8 cellular contexts compared by ENCODE assay signal in the genomic region with DNA sequence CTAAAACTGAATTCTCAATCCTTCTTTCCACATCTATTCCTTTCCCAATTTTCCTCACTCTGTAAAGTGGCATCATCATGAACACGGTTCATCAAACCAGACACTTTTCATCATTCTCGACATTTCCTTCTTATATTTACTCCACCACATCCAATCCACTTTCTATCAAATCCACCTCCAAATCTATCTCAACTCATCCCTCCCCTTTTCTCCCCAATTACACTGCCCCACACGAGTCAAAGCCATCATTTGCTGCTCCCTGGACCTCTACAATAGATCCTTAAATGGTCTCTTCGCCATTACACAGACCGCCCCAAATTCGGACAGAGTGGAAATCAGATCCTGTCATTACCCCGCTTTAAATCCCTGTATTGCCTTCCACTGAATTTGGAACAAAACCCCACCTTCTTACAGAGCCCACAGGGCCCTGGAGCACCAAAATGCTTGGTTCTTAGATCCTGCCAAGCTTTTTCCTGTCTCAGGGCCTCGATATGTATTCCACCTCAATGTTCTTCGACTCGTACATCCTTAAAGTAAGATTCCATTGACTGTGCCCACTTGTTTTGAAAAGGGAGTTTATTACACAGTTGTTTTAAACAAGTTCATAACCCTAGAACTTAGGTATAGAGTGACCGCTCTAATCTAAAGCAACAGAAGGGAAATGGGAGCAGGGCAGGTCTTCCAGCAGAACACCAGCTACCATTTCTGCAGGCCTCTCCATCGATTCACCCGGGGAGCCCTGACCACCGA. TPM values are rescaled to one million over a fixed set of nuclear protein-coding genes. Genes with fewer than 3 reads are reported as not detected.
DNase-seq lines count a peak whose midpoint lies in the region; ATAC-seq, FAIRE-seq and TF ChIP-seq lines count a peak whose summit lies in the region.

No MANE protein-coding gene starts in this region.

- ATAC-seq in GM18909 (IDR thresholded peaks at IDR 0.05; ENCODE audit: poor library complexity, unreplicated experiment), result no peak
- no peak for ATAC-seq in HG02938 (IDR thresholded peaks at IDR 0.05; ENCODE audit: unreplicated experiment)

- FAIRE-seq in bronchial epithelial cell (lab: Jason Lieb, UNC), result no peak

- in situ Hi-C loops in G401 (cut with HindIII; ENCODE audit: low sequenced_read_pairs), result no loop called here

- TF ChIP-seq POLR2A in NB4 (IDR thresholded peaks at IDR 0.05; ENCODE audit: extremely low read depth, insufficient read length), result no peak

- DNase-seq in G401 (ENCODE audit: low spot score), result peak; percentile 45
- no peak for DNase-seq in NB4 (ENCODE audit: low read depth)
- peak; percentile 16 for DNase-seq in bronchial epithelial cell (ENCODE audit: low read depth)
- peak; percentile 45 for DNase-seq in midbrain (lab: John Stamatoyannopoulos, UW)
- DNase-seq in UCSD-AML1 (lab: John Stamatoyannopoulos, UW; ENCODE audit: unreplicated experiment), result no peak
- no peak for DNase-seq in mesenteric fat pad (ENCODE audit: low spot score)

- TF ChIP-seq CTCF in NB4 (IDR thresholded peaks at IDR 0.05; ENCODE audit: low read depth, low read length) (no peak), bronchial epithelial cell (IDR thresholded peaks at IDR 0.05; ENCODE audit: insufficient read depth, low read length, severe bottlenecking) (no peak)

- no peaks in the 10 kb centered on the region for H3K36me3 ChIP-seq in bronchial epithelial cell (ENCODE audit: control insufficient read depth, insufficient read depth, low read length)

- H3K27me3 ChIP-seq in bronchial epithelial cell (ENCODE audit: control insufficient read depth, insufficient read depth, low read length), result no peaks in the 10 kb centered on the region

- peak overlapping the region; percentile 95 for H3K4me3 ChIP-seq in NB4 (ENCODE audit: low read depth, low read length)
- peak overlapping the region; percentile 92 for H3K4me3 ChIP-seq in bronchial epithelial cell (ENCODE audit: low read depth, low read length)

RNA-seq across cellular contexts. Expression of gene ACAA2, which starts 0.8 kb away (rescaled TPM):
- total RNA-seq in G401 (2014; rRNA removed; shearing (Covaris generic)), result 152 and 157 TPM in 2 replicates
- total RNA-seq in bronchial epithelial cell, result 10.3 and 11.0 TPM in 2 replicates
- total RNA-seq in mesenteric fat pad, result 178 TPM

Comparison
In these comparisons a context has a peak if more than half of its experiments do, and no peak if none do; other contexts are left out.
1. DNase-seq: peak in G401 (single experiment), bronchial epithelial cell (single experiment) and midbrain (single experiment); none in NB4 (single experiment), UCSD-AML1 (single experiment) and mesenteric fat pad (single experiment).
2. RNA of gene ACAA2, which starts 0.8 kb away (total RNA-seq): 178 TPM in mesenteric fat pad (single experiment) and 152 to 157 TPM in G401; 10.3 to 11.0 TPM in bronchial epithelial cell; every median in the first group is over 10 times any median in the second.